Comparison of ENCODE assay signal across 1 cellular context in the genomic region with DNA sequence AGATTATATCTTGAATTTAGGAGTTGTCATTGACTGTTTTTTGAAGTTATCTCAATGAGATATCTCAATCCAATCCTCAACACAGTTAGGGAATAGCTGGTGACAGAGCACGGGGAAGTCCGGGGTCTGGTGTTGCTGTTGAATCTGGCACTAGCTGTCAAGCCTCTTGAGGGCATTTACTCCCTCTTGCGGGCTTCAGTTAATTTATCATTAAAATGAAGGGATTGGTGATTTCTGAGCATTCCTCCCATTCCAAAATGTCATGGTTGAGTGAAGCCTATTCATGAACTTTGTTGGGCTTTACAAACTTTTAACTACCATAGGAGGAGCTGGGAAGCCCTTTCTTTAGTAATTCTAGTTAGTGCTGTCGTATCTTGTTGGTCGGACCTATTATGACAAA.
TF ChIP-seq lines count a peak whose summit lies in the region.

No MANE protein-coding gene starts in this region.

TF ChIP-seq in HepG2, 621 proteins besides CTCF, POLR2A, EP300 and RAD21 (continued from another document):
- TF ChIP-seq, protein P1, sequence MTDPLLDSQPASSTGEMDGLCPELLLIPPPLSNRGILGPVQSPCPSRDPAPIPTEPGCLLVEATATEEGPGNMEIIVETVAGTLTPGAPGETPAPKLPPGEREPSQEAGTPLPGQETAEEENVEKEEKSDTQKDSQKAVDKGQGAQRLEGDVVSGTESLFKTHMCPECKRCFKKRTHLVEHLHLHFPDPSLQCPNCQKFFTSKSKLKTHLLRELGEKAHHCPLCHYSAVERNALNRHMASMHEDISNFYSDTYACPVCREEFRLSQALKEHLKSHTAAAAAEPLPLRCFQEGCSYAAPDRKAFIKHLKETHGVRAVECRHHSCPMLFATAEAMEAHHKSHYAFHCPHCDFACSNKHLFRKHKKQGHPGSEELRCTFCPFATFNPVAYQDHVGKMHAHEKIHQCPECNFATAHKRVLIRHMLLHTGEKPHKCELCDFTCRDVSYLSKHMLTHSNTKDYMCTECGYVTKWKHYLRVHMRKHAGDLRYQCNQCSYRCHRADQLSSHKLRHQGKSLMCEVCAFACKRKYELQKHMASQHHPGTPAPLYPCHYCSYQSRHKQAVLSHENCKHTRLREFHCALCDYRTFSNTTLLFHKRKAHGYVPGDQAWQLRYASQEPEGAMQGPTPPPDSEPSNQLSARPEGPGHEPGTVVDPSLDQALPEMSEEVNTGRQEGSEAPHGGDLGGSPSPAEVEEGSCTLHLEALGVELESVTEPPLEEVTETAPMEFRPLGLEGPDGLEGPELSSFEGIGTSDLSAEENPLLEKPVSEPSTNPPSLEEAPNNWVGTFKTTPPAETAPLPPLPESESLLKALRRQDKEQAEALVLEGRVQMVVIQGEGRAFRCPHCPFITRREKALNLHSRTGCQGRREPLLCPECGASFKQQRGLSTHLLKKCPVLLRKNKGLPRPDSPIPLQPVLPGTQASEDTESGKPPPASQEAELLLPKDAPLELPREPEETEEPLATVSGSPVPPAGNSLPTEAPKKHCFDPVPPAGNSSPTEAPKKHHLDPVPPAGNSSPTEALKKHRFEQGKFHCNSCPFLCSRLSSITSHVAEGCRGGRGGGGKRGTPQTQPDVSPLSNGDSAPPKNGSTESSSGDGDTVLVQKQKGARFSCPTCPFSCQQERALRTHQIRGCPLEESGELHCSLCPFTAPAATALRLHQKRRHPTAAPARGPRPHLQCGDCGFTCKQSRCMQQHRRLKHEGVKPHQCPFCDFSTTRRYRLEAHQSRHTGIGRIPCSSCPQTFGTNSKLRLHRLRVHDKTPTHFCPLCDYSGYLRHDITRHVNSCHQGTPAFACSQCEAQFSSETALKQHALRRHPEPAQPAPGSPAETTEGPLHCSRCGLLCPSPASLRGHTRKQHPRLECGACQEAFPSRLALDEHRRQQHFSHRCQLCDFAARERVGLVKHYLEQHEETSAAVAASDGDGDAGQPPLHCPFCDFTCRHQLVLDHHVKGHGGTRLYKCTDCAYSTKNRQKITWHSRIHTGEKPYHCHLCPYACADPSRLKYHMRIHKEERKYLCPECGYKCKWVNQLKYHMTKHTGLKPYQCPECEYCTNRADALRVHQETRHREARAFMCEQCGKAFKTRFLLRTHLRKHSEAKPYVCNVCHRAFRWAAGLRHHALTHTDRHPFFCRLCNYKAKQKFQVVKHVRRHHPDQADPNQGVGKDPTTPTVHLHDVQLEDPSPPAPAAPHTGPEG (CRISPR knock-in tag; IDR thresholded peaks at IDR 0.05): no peak
- TF ChIP-seq KDM2A (CRISPR knock-in tag; IDR thresholded peaks at IDR 0.05; ENCODE audit: borderline replicate concordance, low read depth): no peak
- no peak for TF ChIP-seq ZNF558 (CRISPR knock-in tag; IDR thresholded peaks at IDR 0.05; ENCODE audit: borderline replicate concordance)
- TF ChIP-seq ZNF468 (CRISPR knock-in tag; IDR thresholded peaks at IDR 0.05): no peak
- TF ChIP-seq ZNF501 (CRISPR knock-in tag; IDR thresholded peaks at IDR 0.05): no peak
- no peak for TF ChIP-seq MTF1 (CRISPR knock-in tag; IDR thresholded peaks at IDR 0.05)
- TF ChIP-seq ZNF790 (CRISPR knock-in tag; IDR thresholded peaks at IDR 0.05; ENCODE audit: borderline replicate concordance): no peak
- TF ChIP-seq ZNF775 (CRISPR knock-in tag; IDR thresholded peaks at IDR 0.05; ENCODE audit: borderline replicate concordance): no peak
- no peak for TF ChIP-seq RAD51 (IDR thresholded peaks at IDR 0.05; ENCODE audit: borderline replicate concordance)
- TF ChIP-seq, protein P2, sequence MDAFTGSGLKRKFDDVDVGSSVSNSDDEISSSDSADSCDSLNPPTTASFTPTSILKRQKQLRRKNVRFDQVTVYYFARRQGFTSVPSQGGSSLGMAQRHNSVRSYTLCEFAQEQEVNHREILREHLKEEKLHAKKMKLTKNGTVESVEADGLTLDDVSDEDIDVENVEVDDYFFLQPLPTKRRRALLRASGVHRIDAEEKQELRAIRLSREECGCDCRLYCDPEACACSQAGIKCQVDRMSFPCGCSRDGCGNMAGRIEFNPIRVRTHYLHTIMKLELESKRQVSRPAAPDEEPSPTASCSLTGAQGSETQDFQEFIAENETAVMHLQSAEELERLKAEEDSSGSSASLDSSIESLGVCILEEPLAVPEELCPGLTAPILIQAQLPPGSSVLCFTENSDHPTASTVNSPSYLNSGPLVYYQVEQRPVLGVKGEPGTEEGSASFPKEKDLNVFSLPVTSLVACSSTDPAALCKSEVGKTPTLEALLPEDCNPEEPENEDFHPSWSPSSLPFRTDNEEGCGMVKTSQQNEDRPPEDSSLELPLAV (CRISPR knock-in tag; conservative IDR thresholded peaks at IDR 0.05; ENCODE audit: low read depth): no peak
